2 cellular contexts compared by ENCODE assay signal in the genomic region with DNA sequence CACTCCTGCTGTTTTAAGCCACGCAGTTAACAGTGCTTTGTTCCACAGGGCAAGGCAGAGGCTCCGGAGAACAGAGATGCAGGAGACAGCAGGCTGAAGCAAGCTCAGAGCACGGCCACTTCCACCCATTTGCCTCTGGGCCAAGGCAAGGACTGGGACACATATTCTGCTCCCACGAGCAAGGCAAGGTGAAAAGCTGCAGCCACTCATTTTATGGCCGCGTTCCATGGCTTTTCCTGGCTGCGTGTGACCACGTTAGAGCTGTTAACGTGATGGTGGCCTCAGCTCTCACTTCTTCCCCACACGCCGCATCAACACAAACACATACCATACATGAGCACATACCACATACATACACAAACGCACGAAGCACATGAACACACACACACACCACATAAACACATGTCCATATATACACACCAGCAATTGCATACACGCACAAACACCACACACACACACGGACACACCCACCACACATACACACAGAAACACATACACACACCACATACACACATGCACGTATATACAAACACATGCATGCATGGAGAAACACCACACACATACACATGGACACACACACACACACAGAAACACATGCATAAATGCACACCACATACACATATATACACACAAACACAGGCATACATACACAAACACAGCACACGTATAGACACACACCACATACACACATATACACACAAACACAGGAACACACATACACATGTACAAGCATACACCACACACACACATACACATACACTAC.
TF ChIP-seq lines count a peak whose summit lies in the region.

No MANE protein-coding gene starts in this region.

TF ChIP-seq in GM12891, 5 proteins besides CTCF, POLR2A, EP300 and RAD21:
- TF ChIP-seq PAX5 (IDR thresholded peaks at IDR 0.05; ENCODE audit: insufficient read depth, low read length, severe bottlenecking) (no peak), SPI1 (IDR thresholded peaks at IDR 0.05; ENCODE audit: low read depth, low read length) (no peak), POLR2AphosphoS5 (IDR thresholded peaks at IDR 0.05; ENCODE audit: low read depth, low read length) (no peak), POU2F2 (IDR thresholded peaks at IDR 0.05; ENCODE audit: low read depth, low read length) (no peak), TAF1 (IDR thresholded peaks at IDR 0.05; ENCODE audit: low read depth, low read length) (no peak)

TF ChIP-seq in H1, 55 proteins besides CTCF, POLR2A, EP300 and RAD21:
- TF ChIP-seq YY1 (IDR thresholded peaks at IDR 0.05; ENCODE audit: low read depth, low read length) (no peak), CHD2 (IDR thresholded peaks at IDR 0.05; ENCODE audit: low read length) (no peak), NRF1 (IDR thresholded peaks at IDR 0.05; ENCODE audit: low read depth, low read length) (no peak), ATF2 (IDR thresholded peaks at IDR 0.05; ENCODE audit: low read length) (no peak), EZH2 (IDR thresholded peaks at IDR 0.05; ENCODE audit: low read depth, low read length, severe bottlenecking) (no peak), BCL11A (IDR thresholded peaks at IDR 0.05; ENCODE audit: low read depth in 2 of 2, low read length in 2 of 2) (no peak), SAP30 (IDR thresholded peaks at IDR 0.05; ENCODE audit: insufficient read depth, insufficient replicate concordance, low read length) (no peak), SIN3A (conservative IDR thresholded peaks at IDR 0.05 in 1 of 2, IDR thresholded peaks at IDR 0.05 in 1 of 2; ENCODE audit: low read depth in 1 of 2, low read length in 2 of 2) (no peak), RXRA (IDR thresholded peaks at IDR 0.05; ENCODE audit: insufficient read depth, low read depth, low read length) (no peak), POLR2AphosphoS5 (IDR thresholded peaks at IDR 0.05; ENCODE audit: low read depth, low read length) (no peak), SP4 (IDR thresholded peaks at IDR 0.05; ENCODE audit: low read length) (no peak), KDM5A (IDR thresholded peaks at IDR 0.05; ENCODE audit: low read length) (no peak), CBX5 (IDR thresholded peaks at IDR 0.05; ENCODE audit: low read depth, low read length) (no peak), TBP (IDR thresholded peaks at IDR 0.05; ENCODE audit: low read depth, low read length) (no peak), GABPA (IDR thresholded peaks at IDR 0.05; ENCODE audit: borderline replicate concordance, insufficient read depth, low read length) (no peak), KDM4A (IDR thresholded peaks at IDR 0.05; ENCODE audit: low read depth, low read length, severe bottlenecking) (no peak)
- TF ChIP-seq, protein P1, sequence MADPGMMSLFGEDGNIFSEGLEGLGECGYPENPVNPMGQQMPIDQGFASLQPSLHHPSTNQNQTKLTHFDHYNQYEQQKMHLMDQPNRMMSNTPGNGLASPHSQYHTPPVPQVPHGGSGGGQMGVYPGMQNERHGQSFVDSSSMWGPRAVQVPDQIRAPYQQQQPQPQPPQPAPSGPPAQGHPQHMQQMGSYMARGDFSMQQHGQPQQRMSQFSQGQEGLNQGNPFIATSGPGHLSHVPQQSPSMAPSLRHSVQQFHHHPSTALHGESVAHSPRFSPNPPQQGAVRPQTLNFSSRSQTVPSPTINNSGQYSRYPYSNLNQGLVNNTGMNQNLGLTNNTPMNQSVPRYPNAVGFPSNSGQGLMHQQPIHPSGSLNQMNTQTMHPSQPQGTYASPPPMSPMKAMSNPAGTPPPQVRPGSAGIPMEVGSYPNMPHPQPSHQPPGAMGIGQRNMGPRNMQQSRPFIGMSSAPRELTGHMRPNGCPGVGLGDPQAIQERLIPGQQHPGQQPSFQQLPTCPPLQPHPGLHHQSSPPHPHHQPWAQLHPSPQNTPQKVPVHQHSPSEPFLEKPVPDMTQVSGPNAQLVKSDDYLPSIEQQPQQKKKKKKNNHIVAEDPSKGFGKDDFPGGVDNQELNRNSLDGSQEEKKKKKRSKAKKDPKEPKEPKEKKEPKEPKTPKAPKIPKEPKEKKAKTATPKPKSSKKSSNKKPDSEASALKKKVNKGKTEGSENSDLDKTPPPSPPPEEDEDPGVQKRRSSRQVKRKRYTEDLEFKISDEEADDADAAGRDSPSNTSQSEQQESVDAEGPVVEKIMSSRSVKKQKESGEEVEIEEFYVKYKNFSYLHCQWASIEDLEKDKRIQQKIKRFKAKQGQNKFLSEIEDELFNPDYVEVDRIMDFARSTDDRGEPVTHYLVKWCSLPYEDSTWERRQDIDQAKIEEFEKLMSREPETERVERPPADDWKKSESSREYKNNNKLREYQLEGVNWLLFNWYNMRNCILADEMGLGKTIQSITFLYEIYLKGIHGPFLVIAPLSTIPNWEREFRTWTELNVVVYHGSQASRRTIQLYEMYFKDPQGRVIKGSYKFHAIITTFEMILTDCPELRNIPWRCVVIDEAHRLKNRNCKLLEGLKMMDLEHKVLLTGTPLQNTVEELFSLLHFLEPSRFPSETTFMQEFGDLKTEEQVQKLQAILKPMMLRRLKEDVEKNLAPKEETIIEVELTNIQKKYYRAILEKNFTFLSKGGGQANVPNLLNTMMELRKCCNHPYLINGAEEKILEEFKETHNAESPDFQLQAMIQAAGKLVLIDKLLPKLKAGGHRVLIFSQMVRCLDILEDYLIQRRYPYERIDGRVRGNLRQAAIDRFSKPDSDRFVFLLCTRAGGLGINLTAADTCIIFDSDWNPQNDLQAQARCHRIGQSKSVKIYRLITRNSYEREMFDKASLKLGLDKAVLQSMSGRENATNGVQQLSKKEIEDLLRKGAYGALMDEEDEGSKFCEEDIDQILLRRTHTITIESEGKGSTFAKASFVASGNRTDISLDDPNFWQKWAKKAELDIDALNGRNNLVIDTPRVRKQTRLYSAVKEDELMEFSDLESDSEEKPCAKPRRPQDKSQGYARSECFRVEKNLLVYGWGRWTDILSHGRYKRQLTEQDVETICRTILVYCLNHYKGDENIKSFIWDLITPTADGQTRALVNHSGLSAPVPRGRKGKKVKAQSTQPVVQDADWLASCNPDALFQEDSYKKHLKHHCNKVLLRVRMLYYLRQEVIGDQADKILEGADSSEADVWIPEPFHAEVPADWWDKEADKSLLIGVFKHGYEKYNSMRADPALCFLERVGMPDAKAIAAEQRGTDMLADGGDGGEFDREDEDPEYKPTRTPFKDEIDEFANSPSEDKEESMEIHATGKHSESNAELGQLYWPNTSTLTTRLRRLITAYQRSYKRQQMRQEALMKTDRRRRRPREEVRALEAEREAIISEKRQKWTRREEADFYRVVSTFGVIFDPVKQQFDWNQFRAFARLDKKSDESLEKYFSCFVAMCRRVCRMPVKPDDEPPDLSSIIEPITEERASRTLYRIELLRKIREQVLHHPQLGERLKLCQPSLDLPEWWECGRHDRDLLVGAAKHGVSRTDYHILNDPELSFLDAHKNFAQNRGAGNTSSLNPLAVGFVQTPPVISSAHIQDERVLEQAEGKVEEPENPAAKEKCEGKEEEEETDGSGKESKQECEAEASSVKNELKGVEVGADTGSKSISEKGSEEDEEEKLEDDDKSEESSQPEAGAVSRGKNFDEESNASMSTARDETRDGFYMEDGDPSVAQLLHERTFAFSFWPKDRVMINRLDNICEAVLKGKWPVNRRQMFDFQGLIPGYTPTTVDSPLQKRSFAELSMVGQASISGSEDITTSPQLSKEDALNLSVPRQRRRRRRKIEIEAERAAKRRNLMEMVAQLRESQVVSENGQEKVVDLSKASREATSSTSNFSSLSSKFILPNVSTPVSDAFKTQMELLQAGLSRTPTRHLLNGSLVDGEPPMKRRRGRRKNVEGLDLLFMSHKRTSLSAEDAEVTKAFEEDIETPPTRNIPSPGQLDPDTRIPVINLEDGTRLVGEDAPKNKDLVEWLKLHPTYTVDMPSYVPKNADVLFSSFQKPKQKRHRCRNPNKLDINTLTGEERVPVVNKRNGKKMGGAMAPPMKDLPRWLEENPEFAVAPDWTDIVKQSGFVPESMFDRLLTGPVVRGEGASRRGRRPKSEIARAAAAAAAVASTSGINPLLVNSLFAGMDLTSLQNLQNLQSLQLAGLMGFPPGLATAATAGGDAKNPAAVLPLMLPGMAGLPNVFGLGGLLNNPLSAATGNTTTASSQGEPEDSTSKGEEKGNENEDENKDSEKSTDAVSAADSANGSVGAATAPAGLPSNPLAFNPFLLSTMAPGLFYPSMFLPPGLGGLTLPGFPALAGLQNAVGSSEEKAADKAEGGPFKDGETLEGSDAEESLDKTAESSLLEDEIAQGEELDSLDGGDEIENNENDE (IDR thresholded peaks at IDR 0.05; ENCODE audit: insufficient replicate concordance, low read length), result no peak
